8 cellular contexts compared by ENCODE assay signal in genomic region chr2:190648289-190649034, GRCh38. TPM values are rescaled to one million over a fixed set of nuclear protein-coding genes. Genes with fewer than 3 reads are reported as not detected.
DNase-seq lines count a peak whose midpoint lies in the region; ATAC-seq and TF ChIP-seq lines count a peak whose summit lies in the region.

No MANE protein-coding gene starts in this region.

- peaks cover 32% of the 10 kb centered on the region for H3K4me1 Mint-ChIP-seq in dendritic cell treated with granulocyte-macrophage colony-stimulating factor and Interleukin-4, amounts not matched to agents 40 ng/mL and 50 ng/mL, for 4 days (ENCODE audit: low read depth)

- H3K36me3 ChIP-seq in right lobe of liver, result no peaks in the 10 kb centered on the region

- H3K4me3 ChIP-seq in right lobe of liver, result peak overlapping the region; percentile 73 to 82 (median 75)

- H3K27ac ChIP-seq in right lobe of liver, result peak overlapping the region; percentile 78 to 93 (median 88)

- H3K4me1 ChIP-seq in right lobe of liver, result peaks cover 0 to 16% (median 2%) of the 10 kb centered on the region in 4 donors

- no peaks in the 10 kb centered on the region for H3K27me3 ChIP-seq in right lobe of liver

- DNase-seq in Ammon's horn (ENCODE audit: low spot score) (peak; percentile 94), NCI-H446 treated with DMSO at 0.1 percent for 48 hours (lab: John Stamatoyannopoulos, UW) (peak; percentile 66), right lobe of liver (peak; percentile 93 to 94 (median 94))
- peak; percentile 93 for DNase-seq in activated CD4-positive, alpha-beta T cell treated with anti-CD3 and anti-CD28 coated beads, Interleukin-2, amount 50 U/mL, for 1 hour
- peak; percentile 87 for DNase-seq in stimulated activated CD4-positive, alpha-beta T cell treated with anti-CD3 and anti-CD28 coated beads, Interleukin-4, amount 100 ng/mL, for 1 hour

- no peaks in the 10 kb centered on the region for H3K9me3 Mint-ChIP-seq in dendritic cell treated with granulocyte-macrophage colony-stimulating factor and Interleukin-4, amounts not matched to agents 40 ng/mL and 50 ng/mL, for 4 days

- WGBS in right lobe of liver (ENCODE audit: insufficient coverage, low coverage, low lambda C conversion rate, missing lambda C conversion rate), result 2% methylated on average over 32 of the region's 78 CpGs

- H3K27me3 Mint-ChIP-seq in dendritic cell treated with granulocyte-macrophage colony-stimulating factor and Interleukin-4, amounts not matched to agents 40 ng/mL and 50 ng/mL, for 4 days, result no peaks in the 10 kb centered on the region

- no peaks in the 10 kb centered on the region for H3K9me3 ChIP-seq in right lobe of liver

- H3K36me3 Mint-ChIP-seq in dendritic cell treated with granulocyte-macrophage colony-stimulating factor and Interleukin-4, amounts not matched to agents 40 ng/mL and 50 ng/mL, for 4 days (ENCODE audit: low read depth), result peaks cover 13% of the 10 kb centered on the region

- intact Hi-C loops in dendritic cell treated with granulocyte-macrophage colony-stimulating factor and Interleukin-4, amounts not matched to agents 40 ng/mL and 50 ng/mL, for 4 days (cut with micrococcal nuclease), result loop anchor here (5.0 to 10.0 kb wide), 2 partner anchors 116 to 304 kb away; partner anchors contain the start of genes INPP1 and NEMP2
- intact Hi-C loops in right lobe of liver (cut with DNase I), result no loop called here

- no peak for TF ChIP-seq CTCF in right lobe of liver (IDR thresholded peaks at IDR 0.05)

- peak overlapping the region; percentile 82 for H3K4me3 Mint-ChIP-seq in dendritic cell treated with granulocyte-macrophage colony-stimulating factor and Interleukin-4, amounts not matched to agents 40 ng/mL and 50 ng/mL, for 4 days

- peak; percentile 76 for TF ChIP-seq POLR2A in right lobe of liver (IDR thresholded peaks at IDR 0.05)

- H3K27ac Mint-ChIP-seq in dendritic cell treated with granulocyte-macrophage colony-stimulating factor and Interleukin-4, amounts not matched to agents 40 ng/mL and 50 ng/mL, for 4 days, result peak overlapping the region; percentile 96

- ATAC-seq in GM19043 (IDR thresholded peaks at IDR 0.05; ENCODE audit: low read depth, unreplicated experiment), result peak; percentile 64
- ATAC-seq in HG03354 (IDR thresholded peaks at IDR 0.05; ENCODE audit: poor library complexity, severe bottlenecking, unreplicated experiment), result peak; percentile 73
- ATAC-seq in right lobe of liver, result peak; percentile 86 to 94 (median 91)

RNA-seq across cellular contexts. Expression of gene NAB1, which starts 0.4 kb away (rescaled TPM):
- total RNA-seq in right lobe of liver, result 10 to 100 TPM; 22.0 to 29.9 (median 23.8) TPM

Comparison
In these comparisons a context has a peak if more than half of its experiments do, and no peak if none do; other contexts are left out.
1. Peak in every context shown above with its lines: DNase-seq, ATAC-seq, H3K4me3 ChIP-seq and H3K27ac ChIP-seq.